Comparison of ENCODE assay signal across 8 cellular contexts in the genomic region with DNA sequence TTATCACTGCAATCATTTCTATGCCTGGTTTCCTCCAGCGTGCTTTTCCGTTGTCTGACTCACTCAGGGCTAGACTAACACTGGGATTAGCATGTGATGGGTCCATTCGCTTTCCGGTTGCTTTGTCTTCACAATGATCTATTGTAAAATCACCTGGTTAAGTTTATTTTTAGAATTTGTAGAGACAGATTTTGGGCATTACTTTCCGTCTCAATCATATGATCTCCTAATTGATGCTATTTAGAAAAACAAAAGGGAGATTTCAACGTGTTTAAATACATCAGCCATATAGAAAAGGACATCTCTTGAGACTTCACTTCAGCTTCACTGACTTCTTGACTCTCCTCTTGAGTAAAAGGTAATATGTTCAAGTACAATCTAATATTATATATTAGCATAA. TPM values are rescaled to one million over a fixed set of nuclear protein-coding genes. Genes with fewer than 3 reads are reported as not detected.
"Had no signal": no experiment of that assay in that cellular context is flagged by ENCODE, and none has a peak within 500 bp of the region (broad histone marks: within the 10 kb centered on the region; RNA-seq: fewer than 3 reads in every experiment).

A gene (plus strand): TSS at position 301 of the 400 bp plus-strand sequence. CDS start 2,639 bp downstream, outside the sequence.

RNA-seq across cellular contexts. Expression of the gene that starts here (rescaled TPM):
- total RNA-seq: M059J, NCI-H460, OCI-LY7, PC-9, Right ventricle myocardium inferior, RPMI7951, SJCRH30 had no signal
- polyA plus RNA-seq: SK-N-SH had no signal
